In genomic region chr10:12834721-12835120, GRCh38 we compare ENCODE assay signal across 1 cellular context.
TF ChIP-seq lines count a peak whose summit lies in the region.

No MANE protein-coding gene starts in this region.

TF ChIP-seq in IMR-90, 13 proteins besides CTCF, POLR2A, EP300 and RAD21 (continued from another document):
- TF ChIP-seq USF2 (IDR thresholded peaks at IDR 0.05; ENCODE audit: low read depth, low read length) (no peak), MAFK (IDR thresholded peaks at IDR 0.05; ENCODE audit: low read depth, low read length) (no peak)
